ENCODE assay signal across 14 cellular contexts in the genomic region with DNA sequence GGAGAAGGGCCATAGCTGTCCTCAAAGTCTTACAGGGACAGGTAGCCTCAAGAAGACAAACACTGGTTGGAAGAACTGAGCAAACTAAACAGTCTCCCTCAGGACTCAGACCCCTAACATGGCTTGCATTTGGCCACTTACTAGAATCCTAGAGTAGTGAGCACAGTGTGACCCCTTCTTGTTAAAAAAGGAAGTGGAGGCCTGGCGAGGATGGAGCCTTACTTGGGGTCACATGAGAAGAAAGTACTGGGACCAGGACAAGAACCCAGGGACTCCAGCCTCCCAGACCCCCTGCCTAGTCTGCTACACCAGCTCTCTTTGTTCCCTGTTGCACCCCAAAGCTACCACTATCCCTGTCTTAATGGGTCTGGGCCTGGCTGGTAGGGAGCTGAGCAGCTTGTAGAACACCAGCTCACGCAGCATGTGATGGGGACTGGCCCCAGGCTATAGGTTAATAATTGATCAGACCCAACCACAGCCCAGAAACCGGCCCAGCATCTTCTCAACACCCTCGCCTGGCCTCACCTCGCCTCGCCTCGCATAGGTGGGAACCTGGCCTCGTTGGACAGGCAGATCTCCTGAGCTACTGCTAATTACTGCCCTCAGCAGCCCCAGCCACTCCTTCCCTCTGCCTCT. TPM values are rescaled to one million over a fixed set of nuclear protein-coding genes. Genes with fewer than 3 reads are reported as not detected.
DNase-seq lines count a peak whose midpoint lies in the region; ATAC-seq and TF ChIP-seq lines count a peak whose summit lies in the region.
"Had no signal": no experiment of that assay in that cellular context is flagged by ENCODE, and none has a peak within 500 bp of the region (broad histone marks: within the 10 kb centered on the region; RNA-seq: fewer than 3 reads in every experiment).

No MANE protein-coding gene starts in this region.

- peak overlapping the region; percentile 54 to 78 for H3K27ac Mint-ChIP-seq in stimulated activated naive CD8-positive, alpha-beta T cell treated with anti-CD3 and anti-CD28 coated beads, Interleukin-15, amount 100 ng/mL, for 72 hours
- H3K27ac Mint-ChIP-seq: brain had no signal

- no peak overlapping the region for H3K4me3 Mint-ChIP-seq in stimulated activated naive CD8-positive, alpha-beta T cell treated with anti-CD3 and anti-CD28 coated beads, Interleukin-15, amount 100 ng/mL, for 72 hours
- H3K4me3 Mint-ChIP-seq: brain, nephron had no signal

- H3K4me1 ChIP-seq in gastroesophageal sphincter (no peaks in the 10 kb centered on the region), SJCRH30 (no peaks in the 10 kb centered on the region)

- no peaks in the 10 kb centered on the region for H3K9me3 Mint-ChIP-seq in stimulated activated naive CD8-positive, alpha-beta T cell treated with anti-CD3 and anti-CD28 coated beads, Interleukin-15, amount 100 ng/mL, for 72 hours
- H3K9me3 Mint-ChIP-seq: brain, nephron had no signal

- 90 to 100% methylated on average over 1 to 2 of the region's 8 CpGs for WGBS in gastroesophageal sphincter (ENCODE audit: low coverage in 1 of 2), 2 donors

- H3K27ac ChIP-seq in gastroesophageal sphincter (no peak overlapping the region), SJCRH30 (no peak overlapping the region)

- no peak for TF ChIP-seq POLR2A in gastroesophageal sphincter (IDR thresholded peaks at IDR 0.05)

- H3K9me3 ChIP-seq in gastroesophageal sphincter, result no peaks in the 10 kb centered on the region
- H3K9me3 ChIP-seq in SJCRH30 (replicated peaks), result no peaks in the 10 kb centered on the region

- no peaks in the 10 kb centered on the region for H3K27me3 ChIP-seq in gastroesophageal sphincter
- H3K27me3 ChIP-seq in SJCRH30, result no peaks in the 10 kb centered on the region

- H3K36me3 ChIP-seq in gastroesophageal sphincter, result no peaks in the 10 kb centered on the region
- H3K36me3 ChIP-seq in SJCRH30, result no peaks in the 10 kb centered on the region

- H3K4me1 Mint-ChIP-seq in stimulated activated naive CD8-positive, alpha-beta T cell treated with anti-CD3 and anti-CD28 coated beads, Interleukin-15, amount 100 ng/mL, for 72 hours, result no peaks in the 10 kb centered on the region
- H3K4me1 Mint-ChIP-seq: brain, nephron had no signal

- no peak for DNase-seq in stimulated activated naive CD8-positive, alpha-beta T cell treated with anti-CD3 and anti-CD28 coated beads, Interleukin-15, amount 100 ng/mL, for 72 hours
- no peak for DNase-seq in stimulated activated naive CD8-positive, alpha-beta T cell treated with anti-CD3 and anti-CD28 coated beads, Interleukin-15, Interleukin-2, amounts not matched to agents 100 U/mL and 50 U/mL, for 24 hours
- DNase-seq in left colon, result peak; percentile 58 to 71
- no peak for DNase-seq in NCI-H187 (lab: John Stamatoyannopoulos, UW)
- no peak for DNase-seq in SJCRH30
- no peak for DNase-seq in iPS-NIHi11 (ENCODE audit: low spot score)
- DNase-seq: activated CD4-positive, alpha-beta T cell treated with anti-CD3 and anti-CD28 coated beads, Interleukin-2, amount 50 U/mL, for 4 hours; activated effector memory CD4-positive, alpha-beta T cell treated with Interleukin-2 at 50 U/mL for 16 hours; left cardiac atrium; NCI-H226 had no signal

- TF ChIP-seq EP300 in gastroesophageal sphincter (IDR thresholded peaks at IDR 0.05), result no peak

- no peak overlapping the region for H3K4me3 ChIP-seq in gastroesophageal sphincter
- no peak overlapping the region for H3K4me3 ChIP-seq in SJCRH30

- no peak for TF ChIP-seq CTCF in gastroesophageal sphincter (IDR thresholded peaks at IDR 0.05)

- intact Hi-C loops in left colon (cut with DNase I, micrococcal nuclease), result no loop called here

- H3K27me3 Mint-ChIP-seq in stimulated activated naive CD8-positive, alpha-beta T cell treated with anti-CD3 and anti-CD28 coated beads, Interleukin-15, amount 100 ng/mL, for 72 hours, result no peaks in the 10 kb centered on the region

- no peak for ATAC-seq in stimulated activated naive CD8-positive, alpha-beta T cell treated with anti-CD3 and anti-CD28 coated beads, Interleukin-15, amount 100 ng/mL, for 72 hours
- no peak for ATAC-seq in stimulated activated naive CD8-positive, alpha-beta T cell treated with anti-CD3 and anti-CD28 coated beads, Interleukin-15, Interleukin-2, amounts not matched to agents 100 U/mL and 50 U/mL, for 24 hours
- peak; percentile 91 for ATAC-seq in HG03175 (IDR thresholded peaks at IDR 0.05; ENCODE audit: unreplicated experiment)
- ATAC-seq in left colon, result peak; percentile 98
- no peak for ATAC-seq in gastroesophageal sphincter
- ATAC-seq: left cardiac atrium had no signal

RNA-seq across cellular contexts. Expression of a gene that starts 17.6 kb away (rescaled TPM):
- total RNA-seq in left colon, result 1 to 10 TPM; 1.7 to 3.3 TPM
- 10 to 100 TPM in 1 of 4 donors, 1 to 10 TPM in 2, under 1 TPM in 1; 0.74 to 14.4 (median 1.5) TPM for total RNA-seq in gastroesophageal sphincter
- total RNA-seq in SJCRH30 (2014; rRNA removed; shearing (Covaris generic)), result 0.67 and 1.3 TPM in 2 replicates

RNA-seq across cellular contexts. Expression of a gene that starts 28.8 kb away (rescaled TPM):
- total RNA-seq in left colon, result 10 to 100 TPM; 15.9 to 22.4 TPM
- 10 to 100 TPM; 28.1 to 50.1 (median 34.7) TPM for total RNA-seq in gastroesophageal sphincter
- 12.6 and 15.0 TPM in 2 replicates for total RNA-seq in SJCRH30 (2014; rRNA removed; shearing (Covaris generic))

Comparison
In these comparisons a context has a peak if more than half of its experiments do, and no peak if none do; other contexts are left out.
1. ATAC-seq: peak in HG03175 (single experiment) and left colon (single experiment); none in stimulated activated naive CD8-positive, alpha-beta T cell treated with anti-CD3 and anti-CD28 coated beads, Interleukin-15, amount 100 ng/mL, for 72 hours (single experiment), stimulated activated naive CD8-positive, alpha-beta T cell treated with anti-CD3 and anti-CD28 coated beads, Interleukin-15, Interleukin-2, amounts not matched to agents 100 U/mL and 50 U/mL, for 24 hours (single experiment) and gastroesophageal sphincter (single experiment).
2. DNase-seq: peak in left colon (2 of 2); none in stimulated activated naive CD8-positive, alpha-beta T cell treated with anti-CD3 and anti-CD28 coated beads, Interleukin-15, amount 100 ng/mL, for 72 hours (0 of 2), stimulated activated naive CD8-positive, alpha-beta T cell treated with anti-CD3 and anti-CD28 coated beads, Interleukin-15, Interleukin-2, amounts not matched to agents 100 U/mL and 50 U/mL, for 24 hours (single experiment), NCI-H187 (0 of 2), SJCRH30 (0 of 2) and iPS-NIHi11 (single experiment).